ENCODE assay signal across 31 cellular contexts in the genomic region with DNA sequence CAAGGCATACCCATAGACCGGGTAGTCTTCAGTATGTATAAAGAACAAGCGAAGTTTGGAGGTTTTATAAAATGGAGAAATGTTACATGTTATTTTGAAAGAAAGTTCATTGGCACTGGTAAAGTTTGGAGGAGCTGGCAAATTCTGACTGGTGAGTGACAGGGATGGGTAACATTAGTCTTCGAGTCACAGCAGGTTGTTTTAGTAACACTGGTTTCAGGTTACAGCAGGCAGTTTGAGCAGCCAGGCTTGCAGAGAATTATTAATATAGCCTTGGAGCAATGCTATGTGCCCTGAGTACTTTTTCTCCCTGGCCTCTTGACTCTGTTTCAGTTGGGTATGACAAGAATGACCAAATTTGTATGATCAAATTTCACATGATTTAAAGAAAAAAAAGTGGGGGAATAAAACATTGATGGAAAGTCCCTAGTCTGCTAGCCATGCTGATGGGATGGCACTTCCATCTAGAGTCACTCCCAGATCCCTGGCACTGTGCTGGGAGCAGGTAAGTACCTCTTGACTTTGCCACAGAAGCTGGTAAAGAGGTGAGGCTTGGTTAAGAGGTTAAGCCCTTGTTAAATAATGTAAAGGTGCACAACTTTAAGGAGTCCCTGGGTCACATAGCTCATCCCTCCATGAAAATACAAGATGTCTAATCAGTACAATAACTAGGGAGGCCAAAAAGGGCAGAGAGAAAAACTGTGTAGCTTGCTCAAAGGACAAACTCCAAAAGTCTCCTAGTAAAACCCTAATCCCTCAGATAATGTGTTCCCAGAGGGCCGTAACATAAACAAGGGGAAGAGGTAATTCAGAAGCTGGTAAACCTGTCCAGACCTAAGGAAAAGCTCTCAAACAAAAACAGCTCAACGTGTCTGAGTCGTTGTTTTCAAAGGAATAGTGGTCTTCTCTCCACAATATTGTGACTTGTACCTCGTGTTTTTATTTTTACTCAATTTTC. TPM values are rescaled to one million over a fixed set of nuclear protein-coding genes. Genes with fewer than 3 reads are reported as not detected.
A peak's percentile ranks its signal among the peaks of the same experiment; 100 is the strongest.
DNase-seq lines count a peak whose midpoint lies in the region; ATAC-seq and TF ChIP-seq lines count a peak whose summit lies in the region.
"Had no signal": no experiment of that assay in that cellular context is flagged by ENCODE, and none has a peak within 500 bp of the region (broad histone marks: within the 10 kb centered on the region; RNA-seq: fewer than 3 reads in every experiment).

No MANE protein-coding gene starts in this region.

- no peaks in the 10 kb centered on the region for H3K27me3 ChIP-seq in Karpas-422 (ENCODE audit: low read length)
- H3K27me3 ChIP-seq: dorsolateral prefrontal cortex, right lobe of liver, uterus had no signal

- peaks cover 19% of the 10 kb centered on the region for H3K4me1 ChIP-seq in Karpas-422 (ENCODE audit: low read length)
- H3K4me1 ChIP-seq: body of pancreas, Caco-2, right lobe of liver, stomach, uterus had no signal

- peaks cover 27% of the 10 kb centered on the region for H3K9me3 Mint-ChIP-seq in nephron progenitor cell

- no peaks in the 10 kb centered on the region for H4K20me1 ChIP-seq in Karpas-422 (ENCODE audit: insufficient read depth, low read depth, low read length)

- H3K27ac ChIP-seq in Karpas-422 (ENCODE audit: low read length), result peak overlapping the region; percentile 34; the same call in 1 of the 2 replicates
- H3K27ac ChIP-seq: body of pancreas, dorsolateral prefrontal cortex, KMS-11, PC-9, right lobe of liver, stomach, uterus had no signal

- DNase-seq in NCI-H1105 treated with DMSO at 0.1 percent for 48 hours (lab: John Stamatoyannopoulos, UW), result peak; percentile 13
- DNase-seq in NCI-H1105 (lab: John Stamatoyannopoulos, UW), result no peak
- DNase-seq in Karpas-422, result peak; percentile 77
- DNase-seq in NCI-H69 (lab: John Stamatoyannopoulos, UW), result peak; percentile 41
- DNase-seq in nephron progenitor cell, result no peak
- no peak for DNase-seq in pons (ENCODE audit: low spot score)
- DNase-seq: 8988T; activated CD4-positive, alpha-beta T cell treated with anti-CD3 and anti-CD28 coated beads, Interleukin-2, amount 50 U/mL, for 48 hours; activated CD4-positive, CD25-positive, alpha-beta regulatory T cell treated with anti-CD3 and anti-CD28 coated beads, Interleukin-2, amount 50 U/mL, for 72 hours; activated naive CD4-positive, alpha-beta T cell; activated T-cell treated with anti-CD3 and anti-CD28 coated beads, Interleukin-2, amount 50 U/mL, for 72 hours; body of pancreas; dorsolateral prefrontal cortex; NCI-H1930; PC-9; right lobe of liver; stimulated activated CD4-positive, alpha-beta T cell treated with anti-CD3 and anti-CD28 coated beads, Interleukin-12 subunit alpha, Interleukin-12 subunit beta, amount 100 ng/mL, for 4 hours; stimulated activated CD4-positive, alpha-beta T cell treated with anti-CD3 and anti-CD28 coated beads, Interleukin-2, amount 100 ng/mL, for 48 hours; stomach; T-helper 2 cell; uterus had no signal

- no peaks in the 10 kb centered on the region for H3K36me3 ChIP-seq in Karpas-422 (ENCODE audit: insufficient read depth, low read length)
- H3K36me3 ChIP-seq: right lobe of liver, stomach, uterus had no signal

- H3K79me2 ChIP-seq in Karpas-422 (ENCODE audit: low read length), result no peaks in the 10 kb centered on the region

- H3K36me3 Mint-ChIP-seq in nephron progenitor cell (ENCODE audit: low read depth), result no peaks in the 10 kb centered on the region
- H3K36me3 Mint-ChIP-seq: CD14-positive monocyte had no signal

- H3K9ac ChIP-seq in Karpas-422 (ENCODE audit: low read length), result 0 out of 2 replicates have a peak overlapping the region, but pooled peaks have one; percentile 4
- H3K9ac ChIP-seq: KMS-11 had no signal

- peaks cover 22% of the 10 kb centered on the region for H3K27me3 Mint-ChIP-seq in nephron progenitor cell (ENCODE audit: low read depth, poor library complexity)

- peak overlapping the region; percentile 28 for H3K4me3 Mint-ChIP-seq in nephron progenitor cell
- H3K4me3 Mint-ChIP-seq: activated T-cell treated with anti-CD3 and anti-CD28 coated beads, Interleukin-2, amount 50 U/mL, for 72 hours; CD14-positive monocyte had no signal

- no peak for TF ChIP-seq CTCF in nephron progenitor cell (IDR thresholded peaks at IDR 0.05)

- ATAC-seq in HG03196 (IDR thresholded peaks at IDR 0.05; ENCODE audit: unreplicated experiment) (no peak), HG03354 (IDR thresholded peaks at IDR 0.05; ENCODE audit: poor library complexity, severe bottlenecking, unreplicated experiment) (no peak)
- ATAC-seq: activated T-cell treated with anti-CD3 and anti-CD28 coated beads, Interleukin-2, amount 50 U/mL, for 72 hours; body of pancreas; right lobe of liver; Right ventricle myocardium inferior had no signal

- peak overlapping the region; percentile 1; the same call in 1 of the 2 replicates for H3K4me3 ChIP-seq in Karpas-422 (ENCODE audit: low read length)
- H3K4me3 ChIP-seq: body of pancreas, dorsolateral prefrontal cortex, PC-9, right lobe of liver, stomach, uterus had no signal

- 0 out of 2 replicates have a peak overlapping the region, but pooled peaks have one; percentile 16 for H2AFZ ChIP-seq in Karpas-422 (ENCODE audit: low read length)
- H2AFZ ChIP-seq: PC-9 had no signal

- peak overlapping the region; percentile 84 for H3K27ac Mint-ChIP-seq in nephron progenitor cell
- H3K27ac Mint-ChIP-seq: activated T-cell treated with anti-CD3 and anti-CD28 coated beads, Interleukin-2, amount 50 U/mL, for 72 hours; CD14-positive monocyte; progenitor cell of endocrine pancreas had no signal

- H3K9me3 ChIP-seq in Karpas-422 (ENCODE audit: low read length), result peaks cover 15% of the 10 kb centered on the region
- H3K9me3 ChIP-seq: body of pancreas, right lobe of liver, uterus had no signal

- peak overlapping the region; percentile 49 for H3K4me2 ChIP-seq in Karpas-422 (ENCODE audit: low read depth, low read length, poor library complexity, severe bottlenecking)
- H3K4me2 ChIP-seq: KMS-11, PC-9 had no signal

- no peaks in the 10 kb centered on the region for H3K9me2 ChIP-seq in Karpas-422 (replicated peaks; ENCODE audit: insufficient read depth, low read length)

- peaks cover 19% of the 10 kb centered on the region for H3K4me1 Mint-ChIP-seq in nephron progenitor cell
- H3K4me1 Mint-ChIP-seq: CD14-positive monocyte had no signal

RNA-seq across cellular contexts. Expression of a gene that starts 12.7 kb away (rescaled TPM):
- total RNA-seq in Karpas-422 (2014; rRNA removed; shearing (Covaris generic); ENCODE audit: low replicate concordance), result 0.04 TPM in 1 of 2 replicates, not detected in the other
- total RNA-seq: activated T-cell treated with anti-CD3 and anti-CD28 coated beads, Interleukin-2, amount 50 U/mL, for 72 hours; Daoy; kidney epithelial cell; lower leg skin; PC-9; right lobe of liver had no signal

RNA-seq across cellular contexts. Expression of a gene that starts 18.9 kb away (rescaled TPM):
- 19.3 and 23.7 TPM in 2 replicates for total RNA-seq in Karpas-422 (2014; rRNA removed; shearing (Covaris generic); ENCODE audit: low replicate concordance)

RNA-seq across cellular contexts. Expression of a gene that starts 59.8 kb away (rescaled TPM):
- total RNA-seq in Karpas-422 (2014; rRNA removed; shearing (Covaris generic); ENCODE audit: low replicate concordance), result 30.6 and 47.7 TPM in 2 replicates

Comparison
In these comparisons a context has a peak if more than half of its experiments do, and no peak if none do; other contexts are left out.
1. DNase-seq: peak in NCI-H1105 treated with DMSO at 0.1 percent for 48 hours (single experiment), Karpas-422 (single experiment) and NCI-H69 (single experiment); none in NCI-H1105 (single experiment), nephron progenitor cell (single experiment) and pons (single experiment).